ENCODE assay signal across 14 cellular contexts in the genomic region with DNA sequence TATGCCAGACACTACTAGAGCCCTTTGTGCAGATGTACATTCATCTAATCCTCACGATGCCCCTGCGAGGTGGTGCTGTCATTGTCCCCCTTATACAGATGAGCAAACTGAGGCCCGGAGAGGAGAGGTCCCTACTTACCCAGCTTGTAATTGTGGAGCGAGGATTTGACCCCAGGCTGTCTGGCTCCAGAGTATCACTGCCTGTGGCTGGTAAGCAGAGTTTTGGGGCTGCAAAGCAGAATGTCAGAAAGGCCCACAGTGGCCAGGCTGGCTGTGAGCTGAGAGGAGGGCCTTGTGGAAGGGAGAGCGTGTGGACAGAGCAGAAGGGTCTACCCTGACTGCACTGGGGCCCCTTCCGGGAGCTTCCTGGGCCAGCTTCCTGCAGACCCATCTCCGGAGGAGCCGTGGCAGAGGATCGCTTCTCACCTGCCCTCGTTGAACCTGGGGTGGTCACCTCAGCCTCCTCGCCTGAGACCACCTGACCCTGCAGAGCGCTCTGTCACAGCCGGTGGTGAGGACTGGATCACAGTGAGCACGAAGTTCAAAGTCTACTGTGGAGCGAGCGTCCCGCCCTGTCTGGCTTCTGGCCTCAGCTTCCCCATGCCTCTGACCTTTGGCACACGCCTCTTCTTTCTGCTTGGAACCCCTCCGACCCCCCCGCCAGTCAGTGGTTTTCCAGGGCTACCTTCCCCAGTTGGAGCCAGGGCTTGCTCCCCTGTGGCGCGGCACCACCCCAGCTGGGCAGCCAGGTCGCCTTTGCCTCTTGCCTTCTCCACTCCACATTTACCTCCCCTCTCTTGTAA. TPM values are rescaled to one million over a fixed set of nuclear protein-coding genes. Genes with fewer than 3 reads are reported as not detected.
DNase-seq lines count a peak whose midpoint lies in the region; ATAC-seq, FAIRE-seq and TF ChIP-seq lines count a peak whose summit lies in the region.
"Had no signal": no experiment of that assay in that cellular context is flagged by ENCODE, and none has a peak within 500 bp of the region (broad histone marks: within the 10 kb centered on the region; RNA-seq: fewer than 3 reads in every experiment).

No MANE protein-coding gene starts in this region.

- FAIRE-seq in GM12878 (lab: Jason Lieb, UNC), result no peak
- FAIRE-seq: A204.1, TTC549 had no signal

- no peak for DNase-seq in activated T-cell treated with anti-CD3 and anti-CD28 coated beads, Interleukin-2, amount 50 U/mL, for 24 hours
- DNase-seq in activated T-cell treated with anti-CD3 and anti-CD28 coated beads, Interleukin-2, amount 50 U/mL, for 1 hour, result no peak
- no peak for DNase-seq in GM12878 (ENCODE audit: low read depth, low spot score)
- no peak for DNase-seq in memory B cell (ENCODE audit: low spot score in 2 of 2)
- no peak for DNase-seq in lower leg skin (ENCODE audit: low spot score in 2 of 2)
- DNase-seq in stimulated activated CD4-positive, alpha-beta T cell treated with anti-CD3 and anti-CD28 coated beads, Interleukin-1b, Interleukin-23, amount 100 ng/mL, for 48 hours, result no peak
- DNase-seq: activated CD8-positive, alpha-beta memory T cell treated with anti-CD3 and anti-CD28 coated beads, Interleukin-2, amount 10 ng/mL, durations not matched to agents 7 days and 5 days; cortex of kidney; NCI-H69; RPMI8226 had no signal

- H4K20me1 ChIP-seq in GM12878 (ENCODE audit: control insufficient read depth, insufficient read depth), result no peaks in the 10 kb centered on the region

- no peak overlapping the region for H3K4me2 ChIP-seq in GM12878 (ENCODE audit: control insufficient read depth, insufficient read depth)

- no peaks in the 10 kb centered on the region; the same call in 2 of the 3 replicates for H3K9me3 ChIP-seq in GM12878 (replicated peaks; ENCODE audit: control insufficient read depth, insufficient read depth, low read length)

- 98% methylated on average over 22 of the region's 23 CpGs for whole genome bisulfite sequencing in GM12878 (ENCODE audit: insufficient coverage, insufficient replicate concordance, low lambda C conversion rate, missing lambda C conversion rate)
- WGBS in lower leg skin, 2 donors, result 84 to 91% methylated on average over 9 to 23 of the region's 23 CpGs

- H3K9me3 Mint-ChIP-seq in activated T-cell treated with anti-CD3 and anti-CD28 coated beads, Interleukin-2, amount 50 U/mL, for 24 hours, result no peaks in the 10 kb centered on the region
- H3K9me3 Mint-ChIP-seq in memory B cell, result no peaks in the 10 kb centered on the region
- H3K9me3 Mint-ChIP-seq in stimulated activated memory B cell treated with anti-CD40 and anti-IgM and Interleukin-4, amounts not matched to agents 10 μg/mL and 1 μg/mL and 100 μg/mL, for 72 hours, result peaks cover 3% of the 10 kb centered on the region

- no peak overlapping the region for H2AFZ ChIP-seq in GM12878 (ENCODE audit: control insufficient read depth, low read depth, low read length)

- SMC1A ChIA-PET in GM12878 (lab: Charles Lee; ENCODE audit: uncharacterized antibody, unreplicated experiment), result interaction anchor here (2.7 kb wide), 1 partner anchor 25 kb away, joined by 8 read pairs; no protein-coding TSS in a partner anchor

- BruUV-seq in GM12878 (replicated peaks; lab: Mats Ljungman, UMichigan), result no TSS peak

- peak overlapping the region; percentile 41 for H3K27ac Mint-ChIP-seq in activated T-cell treated with anti-CD3 and anti-CD28 coated beads, Interleukin-2, amount 50 U/mL, for 24 hours
- H3K27ac Mint-ChIP-seq in memory B cell, result peak overlapping the region; percentile 62
- peak overlapping the region; percentile 79 for H3K27ac Mint-ChIP-seq in stimulated activated memory B cell treated with anti-CD40 and anti-IgM and Interleukin-4, amounts not matched to agents 10 μg/mL and 1 μg/mL and 100 μg/mL, for 72 hours

- TF ChIP-seq CTCF in GM12878 (IDR thresholded peaks at IDR 0.05 in 2 of 3, conservative IDR thresholded peaks at IDR 0.05 in 1 of 3; ENCODE audit: control insufficient read depth in 2 of 3, extremely low read depth in 1 of 3, insufficient read depth in 1 of 3, low read depth in 3 of 3, low read length in 3 of 3), result no peak
- TF ChIP-seq CTCF in lower leg skin (IDR thresholded peaks at IDR 0.05), result peak in 1 of 3 donors; percentile 97

- H3K27ac ChIP-seq in GM12878 (ENCODE audit: control insufficient read depth, insufficient read depth), result no peak overlapping the region

- no peak for ATAC-seq in GM12878
- no peak for ATAC-seq in memory B cell (ENCODE audit: low read depth)
- no peak for ATAC-seq in stimulated activated memory B cell treated with anti-CD40 and anti-IgM and Interleukin-4, amounts not matched to agents 10 μg/mL and 1 μg/mL and 100 μg/mL, for 72 hours
- ATAC-seq in GM18502 (IDR thresholded peaks at IDR 0.05; ENCODE audit: poor library complexity, unreplicated experiment), result no peak
- ATAC-seq: activated CD8-positive, alpha-beta memory T cell treated with anti-CD3 and anti-CD28 coated beads, Interleukin-2, amount 10 ng/mL, durations not matched to agents 7 days and 5 days had no signal

- TF ChIP-seq EP300 in GM12878 (IDR thresholded peaks at IDR 0.05; ENCODE audit: borderline replicate concordance in 1 of 2, control insufficient read depth in 1 of 2, low read depth in 2 of 2, low read length in 2 of 2), result no peak

- no peak overlapping the region for H3K9ac ChIP-seq in GM12878 (ENCODE audit: control insufficient read depth, insufficient read depth, low read length)

- TF ChIP-seq POLR2A in GM12878 (IDR thresholded peaks at IDR 0.05; ENCODE audit: low read depth, low read length) (no peak; the same call in 1 of the 2 replicates), lower leg skin (IDR thresholded peaks at IDR 0.05) (no peak)

- peaks cover 75% of the 10 kb centered on the region for H3K4me1 Mint-ChIP-seq in activated T-cell treated with anti-CD3 and anti-CD28 coated beads, Interleukin-2, amount 50 U/mL, for 24 hours (ENCODE audit: low read depth)
- H3K4me1 Mint-ChIP-seq in memory B cell, result peaks cover 56% of the 10 kb centered on the region
- peaks cover 91% of the 10 kb centered on the region for H3K4me1 Mint-ChIP-seq in stimulated activated memory B cell treated with anti-CD40 and anti-IgM and Interleukin-4, amounts not matched to agents 10 μg/mL and 1 μg/mL and 100 μg/mL, for 72 hours

- no peak for TF ChIP-seq RAD21 in GM12878 (IDR thresholded peaks at IDR 0.05; ENCODE audit: insufficient read depth, low read depth, low read length)

- no peak overlapping the region for H3K4me3 Mint-ChIP-seq in activated T-cell treated with anti-CD3 and anti-CD28 coated beads, Interleukin-2, amount 50 U/mL, for 24 hours
- no peak overlapping the region for H3K4me3 Mint-ChIP-seq in memory B cell
- peak overlapping the region; percentile 15 for H3K4me3 Mint-ChIP-seq in stimulated activated memory B cell treated with anti-CD40 and anti-IgM and Interleukin-4, amounts not matched to agents 10 μg/mL and 1 μg/mL and 100 μg/mL, for 72 hours
- H3K4me3 Mint-ChIP-seq: activated CD8-positive, alpha-beta memory T cell treated with anti-CD3 and anti-CD28 coated beads, Interleukin-2, amount 10 ng/mL, durations not matched to agents 7 days and 5 days had no signal

- H3K36me3 ChIP-seq in GM12878 (ENCODE audit: control insufficient read depth in 2 of 2, insufficient read depth in 2 of 2, low read length in 1 of 2), result peaks cover 4 to 20% of the 10 kb centered on the region in 2 experiments

- CTCF ChIA-PET in GM12878 (lab: Yijun Ruan, JAX), result no interaction called here

- RAD21 ChIA-PET in GM12878 (lab: Charles Lee; ENCODE audit: unreplicated experiment), result interaction anchor here (0.9 to 1.2 kb wide), 2 partner anchors 22 to 29 kb away, joined by 3 to 4 read pairs; no protein-coding TSS in a partner anchor

- no peaks in the 10 kb centered on the region for H3K27me3 ChIP-seq in GM12878 (replicated peaks in 1 of 2; ENCODE audit: control insufficient read depth in 2 of 2, insufficient read depth in 2 of 2, low read length in 1 of 2)

- in situ Hi-C loops in GM12878 (cut with MboI), result no loop called here

- H3K36me3 Mint-ChIP-seq in activated T-cell treated with anti-CD3 and anti-CD28 coated beads, Interleukin-2, amount 50 U/mL, for 24 hours (ENCODE audit: low read depth), result peaks cover 39% of the 10 kb centered on the region
- peaks cover 20% of the 10 kb centered on the region for H3K36me3 Mint-ChIP-seq in memory B cell
- peaks cover 39% of the 10 kb centered on the region for H3K36me3 Mint-ChIP-seq in stimulated activated memory B cell treated with anti-CD40 and anti-IgM and Interleukin-4, amounts not matched to agents 10 μg/mL and 1 μg/mL and 100 μg/mL, for 72 hours

- H3K27me3 Mint-ChIP-seq in activated T-cell treated with anti-CD3 and anti-CD28 coated beads, Interleukin-2, amount 50 U/mL, for 24 hours, result no peaks in the 10 kb centered on the region
- H3K27me3 Mint-ChIP-seq in memory B cell, result no peaks in the 10 kb centered on the region
- no peaks in the 10 kb centered on the region for H3K27me3 Mint-ChIP-seq in stimulated activated memory B cell treated with anti-CD40 and anti-IgM and Interleukin-4, amounts not matched to agents 10 μg/mL and 1 μg/mL and 100 μg/mL, for 72 hours
- H3K27me3 Mint-ChIP-seq: activated CD8-positive, alpha-beta memory T cell treated with anti-CD3 and anti-CD28 coated beads, Interleukin-2, amount 10 ng/mL, durations not matched to agents 7 days and 5 days had no signal

- H3K79me2 ChIP-seq in GM12878 (ENCODE audit: control insufficient read depth, insufficient read depth, low read length), result peaks cover 53% of the 10 kb centered on the region

- H3K4me1 ChIP-seq in GM12878 (ENCODE audit: control insufficient read depth, insufficient read depth, low read length), result peaks cover 14% of the 10 kb centered on the region

- intact Hi-C loops in GM12878 (cut with micrococcal nuclease; ENCODE audit: unreplicated experiment), result no loop called here
- intact Hi-C loops in lower leg skin (cut with DNase I; ENCODE audit: low total_unique reads), result no loop called here

- H3K4me3 ChIP-seq in GM12878, result no peak overlapping the region
- no peak overlapping the region for H3K4me3 ChIP-seq in lower leg skin (ENCODE audit: low read depth, poor library complexity, severe bottlenecking)

- POLR2A ChIA-PET in GM12878 (lab: Charles Lee), result no interaction called here

RNA-seq across cellular contexts. Expression of gene CMIP, which starts 12.1 kb away (rescaled TPM):
- 68.0 and 69.9 TPM in 2 replicates for total RNA-seq in GM12878 (2013; cell fraction: nucleolus; rRNA removed)
- 4.6 and 5.1 TPM in 2 replicates for total RNA-seq in GM12878 (2014; rRNA removed)
- 5.4 and 6.3 TPM in 2 replicates for total RNA-seq in GM12878 (2014; rRNA removed; fragmentation: Illumina TruSeq; extraction: Trizol)
- total RNA-seq in GM12878 (2021), result 41.7 and 43.2 TPM in 2 replicates
- polyA plus RNA-seq in GM12878 (2011; ENCODE audit: low read depth), result 8.0 TPM
- 2.1 and 3.8 TPM in 2 replicates for polyA plus RNA-seq in GM12878 (2011; rRNA removed)
- 7.6 and 13.2 TPM in 2 replicates for polyA plus RNA-seq in GM12878 (2011; cell fraction: cytosol; rRNA removed)
- polyA plus RNA-seq in GM12878 (2011; cell fraction: nucleus; rRNA removed), result 20.8 and 26.8 TPM in 2 replicates
- polyA plus RNA-seq in GM12878 (2012), result 18.2 and 19.7 TPM in 2 replicates
- polyA plus RNA-seq in GM12878 (2014; fragmentation: Illumina TruSeq; extraction: Trizol), result 13.6 and 16.8 TPM in 2 replicates
- 1 to 10 TPM; 1.4 to 1.7 TPM for polyA plus RNA-seq in GM12878 (2014; fragmentation: Nextera tagmentation; extraction: Ambion mirVana)
- polyA plus RNA-seq in GM12878 (2014; rRNA removed), result 11.3 and 12.8 TPM in 2 replicates
- 1 to 10 TPM; 1.2 to 1.5 TPM for polyA plus RNA-seq in GM12878 (2016; fragmentation: Nextera tagmentation; extraction: Ambion mirVana)
- polyA minus RNA-seq in GM12878 (2011; rRNA and poly(A)+ RNA removed), result 13.8 and 19.1 TPM in 2 replicates
- 15.9 and 18.3 TPM in 2 replicates for polyA minus RNA-seq in GM12878 (2011; cell fraction: cytosol; rRNA and poly(A)+ RNA removed)
- 13.7 and 25.9 TPM in 2 replicates for polyA minus RNA-seq in GM12878 (2011; cell fraction: nucleus; rRNA and poly(A)+ RNA removed)
- 100 to 1,000 TPM in 1 of 4 donors, 10 to 100 TPM in 3; 53.7 to 115 (median 77.4) TPM for total RNA-seq in lower leg skin
